In genomic region chr14:77478796-77479195, GRCh38 we compare ENCODE assay signal across 1 cellular context.
A peak's percentile ranks its signal among the peaks of the same experiment; 100 is the strongest.
TF ChIP-seq lines count a peak whose summit lies in the region.

No MANE protein-coding gene starts in this region.

TF ChIP-seq in GM12878, 131 proteins besides CTCF, POLR2A, EP300 and RAD21:
- TF ChIP-seq RB1 (IDR thresholded peaks at IDR 0.05; ENCODE audit: borderline replicate concordance) (0 out of 2 replicates have a peak, but pooled peaks have one; percentile 33), NR2F1 (conservative IDR thresholded peaks at IDR 0.05) (peak; percentile 83), ZSCAN29 (IDR thresholded peaks at IDR 0.05) (no peak), IRF4 (IDR thresholded peaks at IDR 0.05; ENCODE audit: low read depth, low read length) (peak; percentile 84; the same call in 1 of the 2 replicates), TCF3 (IDR thresholded peaks at IDR 0.05; ENCODE audit: borderline replicate concordance, insufficient read depth, low read depth, low read length) (no peak), E4F1 (IDR thresholded peaks at IDR 0.05; ENCODE audit: borderline replicate concordance, partially characterized antibody) (no peak), MLLT1 (IDR thresholded peaks at IDR 0.05) (no peak), CBX5 (IDR thresholded peaks at IDR 0.05; ENCODE audit: low read depth) (0 out of 2 replicates have a peak, but pooled peaks have one; percentile 32), ZNF24 (IDR thresholded peaks at IDR 0.05) (no peak), RELB (IDR thresholded peaks at IDR 0.05; ENCODE audit: low read depth) (peak; percentile 56), RUNX3 (IDR thresholded peaks at IDR 0.05; ENCODE audit: low read length) (peak; percentile 79), SMARCA5 (IDR thresholded peaks at IDR 0.05) (no peak), LARP7 (IDR thresholded peaks at IDR 0.05) (no peak), CREM (IDR thresholded peaks at IDR 0.05; ENCODE audit: low read depth) (0 out of 2 replicates have a peak, but pooled peaks have one; percentile 13), SPI1 (IDR thresholded peaks at IDR 0.05; ENCODE audit: borderline replicate concordance, insufficient read depth, low read depth, low read length) (peak; percentile 97), USF2 (IDR thresholded peaks at IDR 0.05; ENCODE audit: borderline replicate concordance, low read depth, low read length) (peak; percentile 25; the same call in 1 of the 2 replicates), BHLHE40 (IDR thresholded peaks at IDR 0.05; ENCODE audit: borderline replicate concordance in 1 of 2, low read depth in 2 of 2, low read length in 1 of 2) (0 out of 4 replicates have a peak, but pooled peaks of 1 of the 2 experiments have one; percentile 14), STAT3 (IDR thresholded peaks at IDR 0.05; ENCODE audit: low read depth, low read length) (no peak), BACH1 (IDR thresholded peaks at IDR 0.05; ENCODE audit: borderline replicate concordance) (peak; percentile 26; the same call in 1 of the 2 replicates), PAX5 (IDR thresholded peaks at IDR 0.05; ENCODE audit: borderline replicate concordance, low read depth, low read length) (0 out of 2 replicates have a peak, but pooled peaks have one; percentile 7), SMAD5 (IDR thresholded peaks at IDR 0.05; ENCODE audit: low read depth) (no peak)
